In genomic region chr5:149381261-149381985, GRCh38 we compare ENCODE assay signal across 10 cellular contexts. TPM values are rescaled to one million over a fixed set of nuclear protein-coding genes. Genes with fewer than 3 reads are reported as not detected.
DNase-seq lines count a peak whose midpoint lies in the region; ATAC-seq and TF ChIP-seq lines count a peak whose summit lies in the region.
"Had no signal": no experiment of that assay in that cellular context is flagged by ENCODE, and none has a peak within 500 bp of the region (broad histone marks: within the 10 kb centered on the region; RNA-seq: fewer than 3 reads in every experiment).

No MANE protein-coding gene starts in this region.

- H3K9me3 ChIP-seq in heart right ventricle (no peaks in the 10 kb centered on the region), Peyer's patch (no peaks in the 10 kb centered on the region), mucosa of stomach (ENCODE audit: control insufficient read depth, low read length) (no peaks in the 10 kb centered on the region), uterus (no peaks in the 10 kb centered on the region)

- H3K27ac ChIP-seq in heart right ventricle, result peak overlapping the region in 9 of 10 donors; percentile 41 to 95 (median 90)
- peak overlapping the region; percentile 20 to 80 (median 58) for H3K27ac ChIP-seq in Peyer's patch
- peak overlapping the region; percentile 93 to 95 for H3K27ac ChIP-seq in uterus

- H3K9ac ChIP-seq in mucosa of stomach (ENCODE audit: low read length), result peak overlapping the region; percentile 35

- no peak for TF ChIP-seq POLR2A in Peyer's patch (IDR thresholded peaks at IDR 0.05)
- no peak for TF ChIP-seq POLR2A in uterus (IDR thresholded peaks at IDR 0.05)

- H3K4me1 ChIP-seq in heart right ventricle, result peaks cover 14 to 63% (median 46%) of the 10 kb centered on the region in 9 donors
- peaks cover 0 to 12% (median 0%) of the 10 kb centered on the region in 4 donors for H3K4me1 ChIP-seq in Peyer's patch
- H3K4me1 ChIP-seq in mucosa of stomach (ENCODE audit: control insufficient read depth, insufficient read depth, low read length), result peaks cover 11% of the 10 kb centered on the region
- H3K4me1 ChIP-seq in uterus, result peaks cover 7 to 22% of the 10 kb centered on the region in 2 donors

- intact Hi-C loops in heart right ventricle (cut with DNase I), result loop anchor here in 7 of 10 donors (5.0 kb wide), 3 partner anchors 51 to 186 kb away; no protein-coding TSS in a partner anchor
- intact Hi-C loops in cardiac septum (cut with DNase I), result loop anchor here (5.0 kb wide), 2 partner anchors 106 to 181 kb away; no protein-coding TSS in a partner anchor
- intact Hi-C loops in uterus (cut with DNase I; ENCODE audit: low total_unique reads), result loop anchor here (5.0 kb wide), 2 partner anchors 36 to 51 kb away; no protein-coding TSS in a partner anchor

- peak overlapping the region in 1 of 10 donors; percentile 11 for H3K4me3 ChIP-seq in heart right ventricle
- H3K4me3 ChIP-seq in Peyer's patch, result peak overlapping the region in 1 of 4 donors; percentile 8
- no peak overlapping the region for H3K4me3 ChIP-seq in mucosa of stomach (ENCODE audit: low read length)
- H3K4me3 ChIP-seq in uterus, result peak overlapping the region; percentile 9 to 22

- H3K36me3 ChIP-seq in heart right ventricle (no peaks in the 10 kb centered on the region), Peyer's patch (no peaks in the 10 kb centered on the region), mucosa of stomach (ENCODE audit: control insufficient read depth, insufficient read depth, low read length) (no peaks in the 10 kb centered on the region), uterus (no peaks in the 10 kb centered on the region)

- H3K27me3 ChIP-seq in heart right ventricle, result no peaks in the 10 kb centered on the region
- no peaks in the 10 kb centered on the region for H3K27me3 ChIP-seq in Peyer's patch
- H3K27me3 ChIP-seq in mucosa of stomach (ENCODE audit: control insufficient read depth, insufficient read depth, low read length), result no peaks in the 10 kb centered on the region
- no peaks in the 10 kb centered on the region for H3K27me3 ChIP-seq in uterus

- no peak for DNase-seq in heart right ventricle
- DNase-seq in cardiac septum (ENCODE audit: low spot score), result no peak
- no peak for DNase-seq in Peyer's patch
- peak in 1 of 2 donors; percentile 45 for DNase-seq in uterus
- no peak for DNase-seq in KG1 (lab: John Stamatoyannopoulos, UW)
- no peak for DNase-seq in NCI-H1417 (lab: John Stamatoyannopoulos, UW)
- DNase-seq: NCI-H524 treated with DMSO at 0.1 percent for 48 hours had no signal

- TF ChIP-seq CTCF in heart right ventricle (IDR thresholded peaks at IDR 0.05), result no peak
- TF ChIP-seq CTCF in Peyer's patch (IDR thresholded peaks at IDR 0.05), result no peak
- TF ChIP-seq CTCF in uterus (IDR thresholded peaks at IDR 0.05), result no peak

- WGBS in heart right ventricle, 2 donors, result 47 to 52% methylated on average over 8 of the region's 8 CpGs

- ATAC-seq in heart right ventricle (peak in 3 of 8 donors; percentile 1 to 21 (median 2)), HG03378 (IDR thresholded peaks at IDR 0.05; ENCODE audit: unreplicated experiment) (no peak)

RNA-seq across cellular contexts. Expression of gene IL17B, which starts 2.3 kb away (rescaled TPM):
- total RNA-seq in heart right ventricle, result under 1 TPM in 2 of 10 donors, not detected in 8; 0.44 to 0.83 TPM
- under 1 TPM in 1 of 2 donors, not detected in 1; 0.57 TPM for polyA plus RNA-seq in heart right ventricle
- total RNA-seq in cardiac septum, result not detected
- not detected for total RNA-seq in Peyer's patch
- 1 to 10 TPM in 2 of 4 donors, not detected in 2; 1.6 to 2.3 TPM for total RNA-seq in uterus
- total RNA-seq: activated T-helper 17 cell treated with anti-CD3 and anti-CD28 coated beads, Interleukin-2, amount 50 U/mL, for 72 hours had no signal

RNA-seq across cellular contexts. Expression of gene PCYOX1L, which starts 23.6 kb away (rescaled TPM):
- total RNA-seq in heart right ventricle (1 to 10 TPM; 2.6 to 5.5 (median 4.0) TPM), cardiac septum (4.3 TPM), Peyer's patch (10 to 100 TPM in 1 of 4 donors, 1 to 10 TPM in 3; 5.2 to 12.4 (median 6.3) TPM), uterus (1 to 10 TPM in 3 of 4 donors, under 1 TPM in 1; 0.59 to 8.6 (median 5.9) TPM)
- polyA plus RNA-seq in heart right ventricle, result 1 to 10 TPM; 4.5 to 6.2 TPM

RNA-seq across cellular contexts. Expression of gene GRPEL2, which starts 36.1 kb away (rescaled TPM):
- 10 to 100 TPM in 6 of 10 donors, 1 to 10 TPM in 4; 8.1 to 13.4 (median 10.2) TPM for total RNA-seq in heart right ventricle
- polyA plus RNA-seq in heart right ventricle, result 1 to 10 TPM; 4.8 to 9.5 TPM
- total RNA-seq in cardiac septum, result 11.0 TPM
- total RNA-seq in Peyer's patch, result 10 to 100 TPM in 2 of 4 donors, 1 to 10 TPM in 2; 6.3 to 19.0 (median 10.9) TPM
- 10 to 100 TPM; 13.5 to 27.0 (median 22.6) TPM for total RNA-seq in uterus
